Comparison of ENCODE assay signal across 8 cellular contexts in genomic region chr2:176088048-176088936, GRCh38. TPM values are rescaled to one million over a fixed set of nuclear protein-coding genes. Genes with fewer than 3 reads are reported as not detected.
DNase-seq lines count a peak whose midpoint lies in the region; TF ChIP-seq lines count a peak whose summit lies in the region.

No MANE protein-coding gene starts in this region.

- peak; percentile 72 for TF ChIP-seq CTCF in epithelial cell of proximal tubule (conservative IDR thresholded peaks at IDR 0.05; ENCODE audit: low read depth, low read length)

- DNase-seq in T-helper 1 cell (no peak), SK-MEL-5 (ENCODE audit: low read depth, low spot score) (peak; percentile 68), epithelial cell of proximal tubule (ENCODE audit: low read depth) (no peak), mesenteric fat pad (ENCODE audit: low spot score) (no peak), inferior parietal cortex (ENCODE audit: extremely low spot score) (no peak)

- peak overlapping the region; percentile 54 for H3K4me3 ChIP-seq in HUES6 (ENCODE audit: low read depth, low read length)
- H3K4me3 ChIP-seq in epithelial cell of proximal tubule (ENCODE audit: low read depth, low read length) = peak overlapping the region; percentile 39
- H3K4me3 ChIP-seq in mucosa of stomach (ENCODE audit: low read length) = peak overlapping the region; percentile 17

- in situ Hi-C loops in SK-MEL-5 (cut with HindIII; ENCODE audit: low pct_unique_long_range_greater_than_20kb, low sequenced_read_pairs) = no loop called here

- H3K9me3 Mint-ChIP-seq in T-helper 1 cell treated with Interleukin-12 subunit alpha and Interleukin-12 subunit beta and Interleukin-4 antibody, amounts not matched to agents 30 μg/mL and 1 μg/mL, for 36 hours = peaks cover 3% of the 10 kb centered on the region

- H3K9ac ChIP-seq in HUES6 (ENCODE audit: low read length) (peak overlapping the region; percentile 22), mucosa of stomach (ENCODE audit: low read length) (no peak overlapping the region)

- H3K27me3 Mint-ChIP-seq in T-helper 1 cell treated with Interleukin-12 subunit alpha and Interleukin-12 subunit beta and Interleukin-4 antibody, amounts not matched to agents 30 μg/mL and 1 μg/mL, for 36 hours (ENCODE audit: low read depth) = peaks cover 92% of the 10 kb centered on the region

- H3K36me3 ChIP-seq in HUES6 (ENCODE audit: control insufficient read depth, insufficient read depth, low read length) (no peaks in the 10 kb centered on the region), mucosa of stomach (ENCODE audit: control insufficient read depth, insufficient read depth, low read length) (no peaks in the 10 kb centered on the region)

- H3K4me1 ChIP-seq in HUES6 (ENCODE audit: control insufficient read depth, insufficient read depth, low read length) (peaks cover 36% of the 10 kb centered on the region), mucosa of stomach (ENCODE audit: control insufficient read depth, insufficient read depth, low read length) (peaks cover 23% of the 10 kb centered on the region)

- H3K27me3 ChIP-seq in HUES6 (ENCODE audit: control insufficient read depth, insufficient read depth, low read length) = peaks cover 100% of the 10 kb centered on the region
- peaks cover 98% of the 10 kb centered on the region for H3K27me3 ChIP-seq in mucosa of stomach (ENCODE audit: control insufficient read depth, insufficient read depth, low read length)

- H3K4me3 Mint-ChIP-seq in T-helper 1 cell treated with Interleukin-12 subunit alpha and Interleukin-12 subunit beta and Interleukin-4 antibody, amounts not matched to agents 30 μg/mL and 1 μg/mL, for 36 hours = no peak overlapping the region

- H3K36me3 Mint-ChIP-seq in T-helper 1 cell treated with Interleukin-12 subunit alpha and Interleukin-12 subunit beta and Interleukin-4 antibody, amounts not matched to agents 30 μg/mL and 1 μg/mL, for 36 hours (ENCODE audit: low read depth) = peaks cover 10% of the 10 kb centered on the region

- H3K9me3 ChIP-seq in HUES6 (ENCODE audit: control insufficient read depth, insufficient read depth, low read depth, low read length) = no peaks in the 10 kb centered on the region
- H3K9me3 ChIP-seq in mucosa of stomach (ENCODE audit: control insufficient read depth, low read length) = peaks cover 3% of the 10 kb centered on the region

- peaks cover 5% of the 10 kb centered on the region for H3K4me1 Mint-ChIP-seq in T-helper 1 cell treated with Interleukin-12 subunit alpha and Interleukin-12 subunit beta and Interleukin-4 antibody, amounts not matched to agents 30 μg/mL and 1 μg/mL, for 36 hours (ENCODE audit: low read depth)

- peak overlapping the region; percentile 49 for H3K27ac Mint-ChIP-seq in T-helper 1 cell treated with Interleukin-12 subunit alpha and Interleukin-12 subunit beta and Interleukin-4 antibody, amounts not matched to agents 30 μg/mL and 1 μg/mL, for 36 hours

- no peak overlapping the region for H3K27ac ChIP-seq in HUES6 (ENCODE audit: low read depth, low read length)

RNA-seq across cellular contexts. Expression of gene HOXD13, which starts 4.2 kb away (rescaled TPM):
- 10.3 and 11.8 TPM in 2 replicates for total RNA-seq in SK-MEL-5 (2014; rRNA removed; shearing (Covaris generic))
- 10.4 and 14.8 TPM in 2 replicates for polyA plus RNA-seq in SK-MEL-5 (2015; cell fraction: cytosol; rRNA removed)
- 4.4 and 6.1 TPM in 2 replicates for polyA plus RNA-seq in SK-MEL-5 (2015; cell fraction: nucleus; rRNA removed)
- total RNA-seq in epithelial cell of proximal tubule (not detected in 2 replicates), mesenteric fat pad (1.1 TPM)

RNA-seq across cellular contexts. Expression of gene EVX2, which starts 4.5 kb away (rescaled TPM):
- not detected in 2 replicates for total RNA-seq in SK-MEL-5 (2014; rRNA removed; shearing (Covaris generic))
- not detected in 2 replicates for polyA plus RNA-seq in SK-MEL-5 (2015; cell fraction: cytosol; rRNA removed)
- polyA plus RNA-seq in SK-MEL-5 (2015; cell fraction: nucleus; rRNA removed) = 0.27 and 0.89 TPM in 2 replicates
- total RNA-seq in epithelial cell of proximal tubule (not detected in 2 replicates), mesenteric fat pad (not detected)

RNA-seq across cellular contexts. Expression of gene HOXD12, which starts 11.3 kb away (rescaled TPM):
- 0.42 TPM in 1 of 2 replicates, not detected in the other for total RNA-seq in SK-MEL-5 (2014; rRNA removed; shearing (Covaris generic))
- 0.06 and 0.48 TPM in 2 replicates for polyA plus RNA-seq in SK-MEL-5 (2015; cell fraction: cytosol; rRNA removed)
- 0.28 and 0.80 TPM in 2 replicates for polyA plus RNA-seq in SK-MEL-5 (2015; cell fraction: nucleus; rRNA removed)
- total RNA-seq in epithelial cell of proximal tubule (not detected in 2 replicates), mesenteric fat pad (not detected)

RNA-seq across cellular contexts. Expression of gene HOXD11, which starts 18.8 kb away (rescaled TPM):
- 0.37 and 0.53 TPM in 2 replicates for total RNA-seq in SK-MEL-5 (2014; rRNA removed; shearing (Covaris generic))
- polyA plus RNA-seq in SK-MEL-5 (2015; cell fraction: cytosol; rRNA removed) = 0.30 and 1.0 TPM in 2 replicates
- 0.56 TPM in 1 of 2 replicates, not detected in the other for polyA plus RNA-seq in SK-MEL-5 (2015; cell fraction: nucleus; rRNA removed)
- 17.5 and 25.1 TPM in 2 replicates for total RNA-seq in epithelial cell of proximal tubule
- 1.2 TPM for total RNA-seq in mesenteric fat pad

RNA-seq across cellular contexts. Expression of gene HOXD10, which starts 28.3 kb away (rescaled TPM):
- 1.3 TPM in 1 of 2 replicates, not detected in the other for total RNA-seq in SK-MEL-5 (2014; rRNA removed; shearing (Covaris generic))
- polyA plus RNA-seq in SK-MEL-5 (2015; cell fraction: cytosol; rRNA removed) = 0.29 TPM in 1 of 2 replicates, not detected in the other
- 0.32 and 1.7 TPM in 2 replicates for polyA plus RNA-seq in SK-MEL-5 (2015; cell fraction: nucleus; rRNA removed)
- total RNA-seq in epithelial cell of proximal tubule (14.3 and 18.8 TPM in 2 replicates), mesenteric fat pad (1.7 TPM)
